7 cellular contexts compared by ENCODE assay signal in genomic region chr7:105876091-105876963, GRCh38. TPM values are rescaled to one million over a fixed set of nuclear protein-coding genes. Genes with fewer than 3 reads are reported as not detected.
DNase-seq lines count a peak whose midpoint lies in the region; ATAC-seq, FAIRE-seq and TF ChIP-seq lines count a peak whose summit lies in the region.

TSS of gene ATXN7L1 (minus strand) at chr7:105876599. CDS start at chr7:105876558, 41 bp downstream.

- peak within 1 kb of the TSS; percentile 82 for H3K27ac ChIP-seq in caudate nucleus (ENCODE audit: low read depth, low read length)

- FAIRE-seq in GM18507 (lab: Jason Lieb, UNC) = no peak

- POLR2A ChIA-PET in activated B cell treated with CpG ODN at 0.5 μM for 24 hours (lab: Charles Lee) = interaction anchor here (0.9 kb wide), 1 partner anchor 67 kb away, joined by 4 read pairs; no protein-coding TSS in a partner anchor

- peaks cover 23% of the 10 kb centered on the region for H3K4me1 Mint-ChIP-seq in activated B cell treated with CpG ODN at 0.5 μM for 24 hours

- H3K4me3 Mint-ChIP-seq in activated B cell treated with CpG ODN at 0.5 μM for 24 hours = peak within 1 kb of the TSS; percentile 94

- H3K36me3 Mint-ChIP-seq in activated B cell treated with CpG ODN at 0.5 μM for 24 hours (ENCODE audit: low read depth) = peaks cover 2% of the 10 kb centered on the region

- no peaks in the 10 kb centered on the region for H3K9me3 Mint-ChIP-seq in activated B cell treated with CpG ODN at 0.5 μM for 24 hours

- CTCF ChIA-PET in activated B cell treated with CpG ODN at 0.5 μM for 24 hours (lab: Charles Lee) = interaction anchor here (0.8 to 2.3 kb wide), 9 partner anchors 10 to 220 kb away, joined by 3 to 18 read pairs (median 4); no protein-coding TSS in a partner anchor

- no peak for TF ChIP-seq CTCF in activated B cell treated with CpG ODN at 0.5 μM for 24 hours (IDR thresholded peaks at IDR 0.05)

- intact Hi-C loops in activated B cell treated with CpG ODN at 0.5 μM for 24 hours (cut with micrococcal nuclease) = loop anchor here (1.0 to 5.0 kb wide), 9 partner anchors 67 to 291 kb away; no protein-coding TSS in a partner anchor

- H3K27me3 Mint-ChIP-seq in activated B cell treated with CpG ODN at 0.5 μM for 24 hours = no peaks in the 10 kb centered on the region

- DNase-seq in GM18507 (ENCODE audit: extremely low spot score, insufficient read length, low read depth) = peak; percentile 58
- DNase-seq in NCI-H345 treated with DMSO at 0.1 percent for 48 hours (lab: John Stamatoyannopoulos, UW; ENCODE audit: unreplicated experiment) = peak; percentile 62
- DNase-seq in activated B cell treated with CpG ODN at 0.5 μM for 24 hours = peak; percentile 89
- peak; percentile 27 to 97 (median 91) for DNase-seq in caudate nucleus (lab: John Stamatoyannopoulos, UW)
- peak; percentile 95 for DNase-seq in inferior parietal cortex (ENCODE audit: extremely low spot score)
- peak; percentile 95 for DNase-seq in smooth muscle cell of the brain vasculature (ENCODE audit: low read depth, low spot score)

- ATAC-seq in HG03159 (IDR thresholded peaks at IDR 0.05; ENCODE audit: unreplicated experiment) (peak; percentile 88), activated B cell treated with CpG ODN at 0.5 μM for 24 hours (ENCODE audit: low read depth) (peak; percentile 99)

- peak within 1 kb of the TSS; percentile 67 for H3K27ac Mint-ChIP-seq in activated B cell treated with CpG ODN at 0.5 μM for 24 hours

RNA-seq across cellular contexts. Expression of gene ATXN7L1, which starts in this region (rescaled TPM):
- 14.4 and 18.6 TPM in 2 replicates for total RNA-seq in activated B cell treated with CpG ODN at 0.5 μM for 24 hours

Comparison
In these comparisons a context has a peak if more than half of its experiments do, and no peak if none do; other contexts are left out.
1. Peak in every context shown above with its lines: DNase-seq, ATAC-seq and H3K27ac ChIP-seq.